ENCODE assay signal across 16 cellular contexts in the genomic region with DNA sequence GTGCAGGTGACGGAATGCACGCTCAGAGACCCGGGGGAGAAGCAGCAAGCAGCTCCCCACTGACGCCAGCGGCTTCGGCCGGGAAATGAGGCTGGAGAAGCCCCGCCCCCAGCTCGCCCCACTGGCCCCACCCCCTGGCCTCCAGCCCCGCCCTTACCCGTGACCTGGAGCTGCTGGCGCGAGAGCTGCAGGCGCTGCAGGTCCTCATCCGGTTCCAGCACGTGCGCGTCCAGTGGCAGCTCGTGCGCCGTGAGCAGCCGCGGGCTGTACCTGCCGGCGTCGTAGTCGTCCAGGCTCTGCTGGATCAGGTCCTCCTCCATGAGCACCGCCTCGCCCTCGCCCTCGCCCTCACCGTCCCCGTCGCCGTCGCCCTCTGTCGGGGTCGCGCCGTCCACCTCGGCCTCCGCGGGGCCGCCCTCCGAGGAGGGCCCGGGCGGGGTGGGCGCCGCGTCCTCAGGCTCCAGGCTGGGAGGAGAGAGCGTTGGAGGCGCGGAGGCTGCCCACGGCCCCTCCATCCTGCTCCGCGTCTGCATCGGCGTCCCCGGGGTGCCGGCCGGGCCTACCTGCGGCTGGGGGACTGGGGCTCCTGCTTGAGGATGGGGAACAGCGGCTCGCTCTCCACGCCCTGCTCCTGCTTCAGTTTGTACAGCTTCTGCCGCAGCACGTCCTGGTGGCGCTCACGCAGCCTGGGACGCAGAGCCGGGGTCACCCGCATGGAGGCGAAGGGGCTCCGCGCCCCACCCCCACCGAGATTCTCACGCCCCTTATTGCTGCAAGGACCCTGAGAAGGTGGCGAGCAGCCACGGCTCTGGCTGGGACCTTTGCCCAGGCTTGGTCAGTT. TPM values are rescaled to one million over a fixed set of nuclear protein-coding genes. Genes with fewer than 3 reads are reported as not detected.
DNase-seq lines count a peak whose midpoint lies in the region; ATAC-seq and TF ChIP-seq lines count a peak whose summit lies in the region.
"Had no signal": no experiment of that assay in that cellular context is flagged by ENCODE, and none has a peak within 500 bp of the region (broad histone marks: within the 10 kb centered on the region; RNA-seq: fewer than 3 reads in every experiment).

No MANE protein-coding gene starts in this region.

- H3K4me3 ChIP-seq in RWPE2 (ENCODE audit: severe bottlenecking) (no peak overlapping the region), stomach (no peak overlapping the region), transverse colon (no peak overlapping the region)
- H3K4me3 ChIP-seq: prostate gland, skin epidermis had no signal

- TF ChIP-seq POLR2A in stomach (IDR thresholded peaks at IDR 0.05) (no peak), transverse colon (IDR thresholded peaks at IDR 0.05) (no peak)

- in situ Hi-C loops in transverse colon (cut with MboI; ENCODE audit: low pct_ligation_motif_present in 1 of 4, low pct_unique_long_range_greater_than_20kb in 1 of 4, low sequenced_read_pairs in 3 of 4), result no loop called here

- 83 to 90% (median 88%) methylated on average over 53 to 79 of the region's 79 CpGs for WGBS in stomach, 5 donors
- WGBS in transverse colon (ENCODE audit: low coverage in 1 of 2), 2 donors, result 88% methylated on average over 73 of the region's 79 CpGs; no CpG with 5 or more reads in 1 of the 2 donors

- H3K4me1 ChIP-seq in RWPE2 (ENCODE audit: insufficient read depth, poor library complexity, severe bottlenecking) (no peaks in the 10 kb centered on the region), stomach (peaks cover under 1 to 37% (median 28%) of the 10 kb centered on the region in 4 donors), transverse colon (peaks cover 0 to 15% (median 10%) of the 10 kb centered on the region in 4 donors)
- H3K4me1 ChIP-seq: prostate gland had no signal

- H3K27me3 ChIP-seq in RWPE2 (ENCODE audit: insufficient read depth, poor library complexity, severe bottlenecking) (no peaks in the 10 kb centered on the region), stomach (peaks cover 0 to 2% (median 0%) of the 10 kb centered on the region in 3 donors), transverse colon (no peaks in the 10 kb centered on the region)

- peak; percentile 52 for DNase-seq in RWPE2 (ENCODE audit: low spot score)
- DNase-seq in iPS-NIHi11 (ENCODE audit: low spot score), result peak; percentile 90
- no peak for DNase-seq in stomach
- no peak for DNase-seq in kidney glomerular epithelial cell (lab: John Stamatoyannopoulos, UW)
- DNase-seq in transverse colon, result no peak
- DNase-seq: activated CD4-positive, alpha-beta T cell treated with anti-CD3 and anti-CD28 coated beads for 1 hour; DMS53; effector CD4-positive, alpha-beta T cell; GOT3; left cardiac atrium; NCI-H2171 treated with DMSO at 0.1 percent for 48 hours; SW 1271 had no signal

- H3K27ac ChIP-seq in RWPE2 (ENCODE audit: poor library complexity, severe bottlenecking), result no peak overlapping the region
- peak overlapping the region in 3 of 5 donors; percentile 20 to 50 (median 49) for H3K27ac ChIP-seq in stomach
- peak overlapping the region in 2 of 4 donors; percentile 4 to 23 for H3K27ac ChIP-seq in transverse colon
- H3K27ac ChIP-seq: prostate gland, skin epidermis had no signal

- intact Hi-C loops in stomach (cut with DNase I; ENCODE audit: low total_unique reads) (loop anchor here (10.0 kb wide), 1 partner anchor 68 kb away; no protein-coding TSS in a partner anchor), transverse colon (cut with DNase I; ENCODE audit: low total_unique reads) (loop anchor here (10.0 kb wide), 1 partner anchor 308 kb away; no protein-coding TSS in a partner anchor)

- TF ChIP-seq CTCF in RWPE2 (IDR thresholded peaks at IDR 0.05; ENCODE audit: poor library complexity, severe bottlenecking) (no peak), stomach (IDR thresholded peaks at IDR 0.05) (no peak), transverse colon (IDR thresholded peaks at IDR 0.05) (no peak)

- TF ChIP-seq EP300 in stomach (IDR thresholded peaks at IDR 0.05), result no peak
- no peak for TF ChIP-seq EP300 in transverse colon (IDR thresholded peaks at IDR 0.05; ENCODE audit: low read depth)

- peaks cover 8% of the 10 kb centered on the region for H3K36me3 ChIP-seq in RWPE2 (ENCODE audit: low read depth)
- peaks cover 22 to 75% (median 67%) of the 10 kb centered on the region in 4 donors for H3K36me3 ChIP-seq in stomach
- peaks cover 0 to 20% (median 0%) of the 10 kb centered on the region in 4 donors for H3K36me3 ChIP-seq in transverse colon

- H3K9me3 ChIP-seq in RWPE2 (ENCODE audit: severe bottlenecking) (no peaks in the 10 kb centered on the region), stomach (no peaks in the 10 kb centered on the region), transverse colon (no peaks in the 10 kb centered on the region)
- H3K9me3 ChIP-seq: prostate gland had no signal

- no peak for ATAC-seq in RWPE2 (ENCODE audit: low read depth)
- ATAC-seq: esophagus mucosa, left cardiac atrium, Right ventricle myocardium inferior had no signal

RNA-seq across cellular contexts. Expression of a gene that starts 6.4 kb away (rescaled TPM):
- 1 to 10 TPM in 1 of 5 donors, under 1 TPM in 1, not detected in 3; 0.37 to 1.0 TPM for total RNA-seq in stomach
- 1 to 10 TPM in 2 of 3 donors, under 1 TPM in 1; 0.50 to 2.6 (median 1.2) TPM for polyA plus RNA-seq in stomach
- total RNA-seq in transverse colon, result under 1 TPM in 2 of 4 donors, not detected in 2; 0.27 to 0.79 TPM

RNA-seq across cellular contexts. Expression of a gene that starts 13.5 kb away (rescaled TPM):
- total RNA-seq in stomach (100 to 1,000 TPM in 1 of 5 donors, 10 to 100 TPM in 3, 1 to 10 TPM in 1; 9.8 to 180 (median 19.4) TPM), transverse colon (10 to 100 TPM; 21.9 to 88.4 (median 53.0) TPM)
- 10 to 100 TPM; 10.2 to 13.9 (median 12.4) TPM for polyA plus RNA-seq in stomach

RNA-seq across cellular contexts. Expression of a gene that starts 27.8 kb away (rescaled TPM):
- total RNA-seq in stomach (1 to 10 TPM in 1 of 5 donors, not detected in 4; 2.9 TPM), transverse colon (under 1 TPM in 3 of 4 donors, not detected in 1; 0.14 to 0.95 (median 0.60) TPM)
- polyA plus RNA-seq in stomach, result 1 to 10 TPM in 2 of 3 donors, under 1 TPM in 1; 0.75 to 2.0 (median 1.1) TPM

RNA-seq across cellular contexts. Expression of a gene that starts 40.4 kb away (rescaled TPM):
- total RNA-seq in stomach (100 to 1,000 TPM in 3 of 5 donors, 10 to 100 TPM in 2; 39.8 to 638 (median 160) TPM), transverse colon (100 to 1,000 TPM in 3 of 4 donors, 10 to 100 TPM in 1; 88.9 to 555 (median 130) TPM)
- polyA plus RNA-seq in stomach, result 100 to 1,000 TPM in 1 of 3 donors, 10 to 100 TPM in 2; 79.5 to 103 (median 80.6) TPM

RNA-seq across cellular contexts. Expression of a gene that starts 55.7 kb away (rescaled TPM):
- total RNA-seq in stomach, result 10 to 100 TPM in 4 of 5 donors, under 1 TPM in 1; 0.58 to 96.4 (median 62.5) TPM
- 10 to 100 TPM in 2 of 3 donors, 1 to 10 TPM in 1; 8.2 to 35.6 (median 34.1) TPM for polyA plus RNA-seq in stomach
- 100 to 1,000 TPM in 1 of 4 donors, 10 to 100 TPM in 3; 35.2 to 214 (median 49.2) TPM for total RNA-seq in transverse colon

Comparison
In these comparisons a context has a peak if more than half of its experiments do, and no peak if none do; other contexts are left out.
1. DNase-seq: peak in RWPE2 (single experiment) and iPS-NIHi11 (single experiment); none in stomach (single experiment), kidney glomerular epithelial cell (single experiment) and transverse colon (single experiment).